ENCODE assay signal across 8 cellular contexts in genomic region chr5:74575741-74576538, GRCh38.
DNase-seq lines count a peak whose midpoint lies in the region; TF ChIP-seq lines count a peak whose summit lies in the region.

No MANE protein-coding gene starts in this region.

- DNase-seq in AG20443 (ENCODE audit: low spot score) (peak; percentile 75), brain pericyte (ENCODE audit: low read depth, low spot score) (peak; percentile 13), myocyte (ENCODE audit: low read depth) (peak; percentile 80), substantia nigra (lab: John Stamatoyannopoulos, UW) (no peak), H9 (no peak), activated gamma-delta T cell treated with Interleukin-2 at 50 U/mL for 16 hours (no peak)
- no peak for DNase-seq in effector CD8-positive, alpha-beta T cell (lab: John Stamatoyannopoulos, UW)

- H2AK5ac ChIP-seq in H9 (ENCODE audit: insufficient read length, low read length) = no peak overlapping the region

- no peak overlapping the region for H3K56ac ChIP-seq in H9 (ENCODE audit: insufficient read length, low read depth, low read length)

- no peak overlapping the region for H3K4me3 Mint-ChIP-seq in H9

- H3K14ac ChIP-seq in H9 (ENCODE audit: insufficient read depth, low read length) = no peak overlapping the region

- H4K91ac ChIP-seq in H9 (ENCODE audit: insufficient read length, low read depth, low read length) = no peak overlapping the region

- H2BK12ac ChIP-seq in H9 (ENCODE audit: insufficient read length, low read depth, low read length) = no peak overlapping the region

- H3K9me3 ChIP-seq in KOPT-K1 (ENCODE audit: insufficient read depth, low read length, poor library complexity, severe bottlenecking) (no peaks in the 10 kb centered on the region), H9 (ENCODE audit: control insufficient read depth, low read depth, low read length) (no peaks in the 10 kb centered on the region)

- H3K23me2 ChIP-seq in H9 (ENCODE audit: insufficient read length, low read depth, low read length, poor library complexity, severe bottlenecking) = no peaks in the 10 kb centered on the region

- no peaks in the 10 kb centered on the region for H3K4me1 ChIP-seq in H9 (ENCODE audit: insufficient read depth, low read length)

- H3K9ac ChIP-seq in H9 (ENCODE audit: extremely low read depth, insufficient read length, low read length) = no peak overlapping the region

- H4K5ac ChIP-seq in H9 (ENCODE audit: insufficient read length, low read depth, low read length) = no peak overlapping the region

- no peaks in the 10 kb centered on the region for H3K36me3 ChIP-seq in KOPT-K1 (ENCODE audit: insufficient read depth, low read length)

- WGBS in H9 (ENCODE audit: extremely low coverage, insufficient read length, low lambda C conversion rate) = no CpG with 5 or more reads among the region's 15 CpGs

- H3K18ac ChIP-seq in H9 (ENCODE audit: insufficient read length, low read depth, low read length) = no peak overlapping the region

- H2BK20ac ChIP-seq in H9 (ENCODE audit: low read depth, low read length, poor library complexity, severe bottlenecking) = no peak overlapping the region

- no peak overlapping the region for H2BK120ac ChIP-seq in H9 (ENCODE audit: low read depth, low read length, poor library complexity, severe bottlenecking)

- H4K20me1 ChIP-seq in H9 (ENCODE audit: control insufficient read depth, insufficient read depth, insufficient read length) = no peaks in the 10 kb centered on the region

- H3K9me3 Mint-ChIP-seq in H9 = no peaks in the 10 kb centered on the region

- no peak overlapping the region for H2BK5ac ChIP-seq in H9 (ENCODE audit: insufficient read length, low read length)

- H3K27ac ChIP-seq in KOPT-K1 (ENCODE audit: low read depth, low read length, poor library complexity, severe bottlenecking) = peak overlapping the region; percentile 74
- no peak overlapping the region for H3K27ac ChIP-seq in substantia nigra (ENCODE audit: low read depth, low read length, poor library complexity, severe bottlenecking)
- no peak overlapping the region for H3K27ac ChIP-seq in H9 (ENCODE audit: insufficient read length, low read depth, low read length)

- H3K36me3 Mint-ChIP-seq in H9 (ENCODE audit: insufficient read depth in 1 of 3, low read depth in 3 of 3) = no peaks in the 10 kb centered on the region

- no peaks in the 10 kb centered on the region for H3K27me3 ChIP-seq in H9 (ENCODE audit: insufficient read depth, low read length)

- TF ChIP-seq CTCF in H9 (conservative IDR thresholded peaks at IDR 0.05) = no peak

- H3K4me1 Mint-ChIP-seq in H9 = peaks cover 0 to 5% of the 10 kb centered on the region in 2 experiments; a peak in 2 of 4 replicates

- no peak overlapping the region for H2BK15ac ChIP-seq in H9 (ENCODE audit: low read depth, low read length)

- no peak overlapping the region for H3K4me2 ChIP-seq in H9 (ENCODE audit: insufficient read depth, insufficient read length, low read length)

- H3K79me2 ChIP-seq in H9 (ENCODE audit: insufficient read depth, low read length) = no peaks in the 10 kb centered on the region

- no peak overlapping the region for H4K8ac ChIP-seq in H9 (replicated peaks; ENCODE audit: insufficient read length, low read depth, low read length)

- no peak overlapping the region for H2AFZ ChIP-seq in H9 (ENCODE audit: low read length)

- no peak overlapping the region for H3K27ac Mint-ChIP-seq in H9

- H3K23ac ChIP-seq in H9 (ENCODE audit: insufficient read length, low read depth, low read length) = no peak overlapping the region

- no peak overlapping the region for H3K4ac ChIP-seq in H9 (ENCODE audit: low read depth, low read length)

- no peaks in the 10 kb centered on the region for H3K79me1 ChIP-seq in H9 (ENCODE audit: insufficient read depth, low read depth, low read length, poor library complexity, severe bottlenecking)

- H3T11ph ChIP-seq in H9 (ENCODE audit: low read length) = no peak overlapping the region

- no peaks in the 10 kb centered on the region for H3K27me3 Mint-ChIP-seq in H9 (ENCODE audit: low read depth)

Comparison
In these comparisons a context has a peak if more than half of its experiments do, and no peak if none do; other contexts are left out.
1. DNase-seq: peak in AG20443 (single experiment), brain pericyte (single experiment) and myocyte (single experiment); none in effector CD8-positive, alpha-beta T cell (single experiment), substantia nigra (0 of 49), H9 (single experiment) and activated gamma-delta T cell treated with Interleukin-2 at 50 U/mL for 16 hours (single experiment).